ENCODE assay signal across 1 cellular context in the genomic region with DNA sequence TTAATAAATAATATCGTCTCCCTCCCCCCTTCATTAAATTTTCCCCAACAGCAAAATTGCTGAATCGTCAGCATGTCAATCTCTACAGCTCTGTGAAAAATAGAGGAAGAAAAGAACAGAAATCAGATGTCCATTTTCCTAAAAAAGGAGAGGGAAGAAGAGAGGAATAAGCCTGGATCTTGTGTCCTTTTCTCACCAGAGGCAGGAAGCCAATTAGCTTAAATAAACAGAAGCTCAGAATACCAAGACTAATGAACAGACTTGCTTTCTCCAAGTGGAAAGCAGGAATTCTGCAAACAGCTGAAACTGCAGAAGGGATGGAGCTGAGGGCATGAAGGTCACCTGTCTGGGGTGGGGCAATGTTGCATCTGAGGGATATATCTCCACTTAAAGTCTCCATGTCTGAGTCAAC.
TF ChIP-seq lines count a peak whose summit lies in the region.

No MANE protein-coding gene starts in this region.

TF ChIP-seq in HepG2, 621 proteins besides CTCF, POLR2A, EP300 and RAD21 (continued from another document):
- TF ChIP-seq GMEB1 (CRISPR knock-in tag; IDR thresholded peaks at IDR 0.05; ENCODE audit: borderline replicate concordance): no peak
- TF ChIP-seq ZBTB7A (CRISPR knock-in tag; IDR thresholded peaks at IDR 0.05): no peak
- no peak for TF ChIP-seq ZFYVE20 (CRISPR knock-in tag; IDR thresholded peaks at IDR 0.05; ENCODE audit: borderline replicate concordance, low read depth)
- TF ChIP-seq, protein P1, sequence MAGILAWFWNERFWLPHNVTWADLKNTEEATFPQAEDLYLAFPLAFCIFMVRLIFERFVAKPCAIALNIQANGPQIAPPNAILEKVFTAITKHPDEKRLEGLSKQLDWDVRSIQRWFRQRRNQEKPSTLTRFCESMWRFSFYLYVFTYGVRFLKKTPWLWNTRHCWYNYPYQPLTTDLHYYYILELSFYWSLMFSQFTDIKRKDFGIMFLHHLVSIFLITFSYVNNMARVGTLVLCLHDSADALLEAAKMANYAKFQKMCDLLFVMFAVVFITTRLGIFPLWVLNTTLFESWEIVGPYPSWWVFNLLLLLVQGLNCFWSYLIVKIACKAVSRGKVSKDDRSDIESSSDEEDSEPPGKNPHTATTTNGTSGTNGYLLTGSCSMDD (CRISPR knock-in tag; IDR thresholded peaks at IDR 0.05): no peak
- no peak for TF ChIP-seq ZMYM3 (CRISPR knock-in tag; IDR thresholded peaks at IDR 0.05)
TF ChIP-seq in HepG2: peak in this region for 2.
